Comparison of ENCODE assay signal across 21 cellular contexts in genomic region chr3:129764090-129764489, GRCh38.
"Had no signal": no experiment of that assay in that cellular context is flagged by ENCODE, and none has a peak within 500 bp of the region (broad histone marks: within the 10 kb centered on the region; RNA-seq: fewer than 3 reads in every experiment).

No MANE protein-coding gene starts in this region.

- H3K9me3 Mint-ChIP-seq: naive thymus-derived CD8-positive, alpha-beta T cell; neural crest cell; stimulated activated naive CD8-positive, alpha-beta T cell treated with anti-CD3 and anti-CD28 coated beads, Interleukin-15, amount 100 ng/mL, for 72 hours had no signal

- H3K4me1 ChIP-seq: gastrocnemius medialis, heart right ventricle had no signal

- ATAC-seq: esophagus mucosa; gastrocnemius medialis; heart right ventricle; left cardiac atrium; left ventricle myocardium superior; mucosa of descending colon; naive thymus-derived CD8-positive, alpha-beta T cell; right cardiac atrium; stimulated activated memory B cell treated with anti-CD40 and anti-IgM and Interleukin-4, amounts not matched to agents 10 μg/mL and 1 μg/mL and 100 μg/mL, for 72 hours; stimulated activated naive CD8-positive, alpha-beta T cell treated with anti-CD3 and anti-CD28 coated beads, Interleukin-15, amount 100 ng/mL, for 72 hours had no signal

- DNase-seq: effector memory CD4-positive, alpha-beta T cell; gastrocnemius medialis; heart right ventricle; hypothalamus; islet precursor cell; left cardiac atrium; left ventricle myocardium superior; mucosa of descending colon; naive thymus-derived CD8-positive, alpha-beta T cell; posterior cingulate gyrus; right cardiac atrium; spleen; stimulated activated CD4-positive, alpha-beta T cell treated with anti-CD3 and anti-CD28 coated beads, Interleukin-15, amount 100 ng/mL, for 24 hours; stimulated activated CD4-positive, alpha-beta T cell treated with anti-CD3 and anti-CD28 coated beads, Interleukin-1b, Interleukin-23, amount 100 ng/mL, for 48 hours; stimulated activated CD4-positive, alpha-beta T cell treated with anti-CD3 and anti-CD28 coated beads, Interleukin-4, amount 100 ng/mL, for 24 hours; stimulated activated naive CD8-positive, alpha-beta T cell treated with anti-CD3 and anti-CD28 coated beads, Interleukin-15, amount 100 ng/mL, for 72 hours; trophoblast cell had no signal

- H3K9me3 ChIP-seq: gastrocnemius medialis, heart right ventricle, mucosa of descending colon, spleen, thoracic aorta had no signal

- H3K36me3 ChIP-seq: gastrocnemius medialis, heart right ventricle, spleen, thoracic aorta had no signal

- H3K4me3 ChIP-seq: gastrocnemius medialis, heart right ventricle, mucosa of descending colon, spleen, thoracic aorta had no signal

- H3K27me3 Mint-ChIP-seq: naive thymus-derived CD8-positive, alpha-beta T cell; stimulated activated memory B cell treated with anti-CD40 and anti-IgM and Interleukin-4, amounts not matched to agents 10 μg/mL and 1 μg/mL and 100 μg/mL, for 72 hours; stimulated activated naive CD8-positive, alpha-beta T cell treated with anti-CD3 and anti-CD28 coated beads, Interleukin-15, amount 100 ng/mL, for 72 hours had no signal

- H3K27ac Mint-ChIP-seq: naive thymus-derived CD8-positive, alpha-beta T cell; stimulated activated memory B cell treated with anti-CD40 and anti-IgM and Interleukin-4, amounts not matched to agents 10 μg/mL and 1 μg/mL and 100 μg/mL, for 72 hours; stimulated activated naive CD8-positive, alpha-beta T cell treated with anti-CD3 and anti-CD28 coated beads, Interleukin-15, amount 100 ng/mL, for 72 hours had no signal

- H3K4me3 Mint-ChIP-seq: naive thymus-derived CD8-positive, alpha-beta T cell; neural crest cell; stimulated activated memory B cell treated with anti-CD40 and anti-IgM and Interleukin-4, amounts not matched to agents 10 μg/mL and 1 μg/mL and 100 μg/mL, for 72 hours; stimulated activated naive CD8-positive, alpha-beta T cell treated with anti-CD3 and anti-CD28 coated beads, Interleukin-15, amount 100 ng/mL, for 72 hours had no signal

- H3K27me3 ChIP-seq: gastrocnemius medialis, heart right ventricle, spleen had no signal

- H3K27ac ChIP-seq: gastrocnemius medialis, heart right ventricle, spleen, thoracic aorta had no signal
